8 cellular contexts compared by ENCODE assay signal in the genomic region with DNA sequence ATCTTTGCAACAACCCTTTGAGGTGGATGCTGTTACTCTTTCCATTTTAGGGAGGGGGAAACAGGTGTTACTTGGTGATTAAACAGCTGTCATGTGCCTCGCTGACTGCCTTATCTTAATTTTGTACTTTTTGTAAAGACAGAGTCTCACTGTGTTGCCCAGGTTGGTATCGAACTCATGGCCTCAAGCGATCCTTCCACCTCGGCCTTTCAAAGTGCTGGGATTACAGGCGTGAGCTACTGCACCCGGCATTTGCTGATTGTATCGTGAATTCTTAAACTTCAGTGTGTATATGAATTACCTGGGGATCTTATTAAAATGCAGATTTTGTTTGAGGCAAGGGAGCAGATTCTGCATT. TPM values are rescaled to one million over a fixed set of nuclear protein-coding genes. Genes with fewer than 3 reads are reported as not detected.
A peak's percentile ranks its signal among the peaks of the same experiment; 100 is the strongest.
DNase-seq lines count a peak whose midpoint lies in the region; TF ChIP-seq lines count a peak whose summit lies in the region.

No MANE protein-coding gene starts in this region.

- no peak for TF ChIP-seq POLR2A in ovary (IDR thresholded peaks at IDR 0.05)

- TF ChIP-seq CTCF in PC-9 (conservative IDR thresholded peaks at IDR 0.05) (no peak), epithelial cell of proximal tubule (conservative IDR thresholded peaks at IDR 0.05; ENCODE audit: low read depth, low read length) (no peak), ovary (IDR thresholded peaks at IDR 0.05) (no peak)

- TSS peak; percentile 48 for BruUV-seq in PC-9 (replicated peaks; lab: Mats Ljungman, UMichigan)

- no peaks in the 10 kb centered on the region for H3K27me3 ChIP-seq in CD4-positive, alpha-beta memory T cell (ENCODE audit: insufficient read depth, low read length)
- H3K27me3 ChIP-seq in PC-9 (ENCODE audit: insufficient read depth, low read depth), result no peaks in the 10 kb centered on the region
- no peaks in the 10 kb centered on the region for H3K27me3 ChIP-seq in ovary

- peaks cover under 1% of the 10 kb centered on the region for H3K36me3 ChIP-seq in CD4-positive, alpha-beta memory T cell (ENCODE audit: insufficient read depth, low read length)
- H3K36me3 ChIP-seq in PC-9 (ENCODE audit: low read depth), result 0 out of 2 replicates have a peak, but pooled peaks cover 4% of the 10 kb centered on the region
- H3K36me3 ChIP-seq in ovary, result no peaks in the 10 kb centered on the region

- peaks cover 5 to 29% of the 10 kb centered on the region in 2 donors for H3K36me3 Mint-ChIP-seq in CD4-positive, alpha-beta memory T cell

- peaks cover 23% of the 10 kb centered on the region for H3F3A ChIP-seq in PC-9 (ENCODE audit: insufficient read depth, low read depth)

- H3K4me3 Mint-ChIP-seq in CD4-positive, alpha-beta memory T cell, result peak overlapping the region; percentile 96 to 99 (median 98)

- POLR2A ChIA-PET in CD4-positive, alpha-beta memory T cell (lab: Charles Lee; ENCODE audit: partially characterized antibody), result interaction anchor here (0.7 to 6.9 kb wide), 11 partner anchors 29 to 489 kb away, joined by 3 to 117 read pairs (median 7); a partner anchor contains a TSS
- POLR2A ChIA-PET in PC-9 (lab: Charles Lee; ENCODE audit: unreplicated experiment), result no interaction called here

- peak overlapping the region; percentile 90 for H3K4me2 ChIP-seq in PC-9

- intact Hi-C loops in CD4-positive, alpha-beta memory T cell (cut with micrococcal nuclease), result loop anchor here (2.0 to 5.0 kb wide), 2 partner anchors 76 to 1687 kb away; a partner anchor contains a TSS
- intact Hi-C loops in PC-9 (cut with micrococcal nuclease; ENCODE audit: unreplicated experiment) (loop anchor here (2.0 kb wide), 1 partner anchor 192 kb away; no protein-coding TSS in a partner anchor), ovary (cut with DNase I) (loop anchor here (2.0 to 10.0 kb wide), 3 partner anchors 92 to 194 kb away; no protein-coding TSS in a partner anchor)

- no peaks in the 10 kb centered on the region for H3K9me3 Mint-ChIP-seq in CD4-positive, alpha-beta memory T cell

- H3K4me3 ChIP-seq in CD4-positive, alpha-beta memory T cell (ENCODE audit: low read length in 2 of 2), result peak overlapping the region; percentile 77 to 88
- H3K4me3 ChIP-seq in PC-9 (peak overlapping the region; percentile 73), epithelial cell of proximal tubule (ENCODE audit: low read depth, low read length) (peak overlapping the region; percentile 91), ovary (peak overlapping the region; percentile 96)

- peak overlapping the region; percentile 79 for H2AFZ ChIP-seq in PC-9

- peak overlapping the region; percentile 99 to 100 (median 99) for H3K27ac Mint-ChIP-seq in CD4-positive, alpha-beta memory T cell

- WGBS in ovary, 3 donors, result 0 to 1% (median 0%) methylated on average over 7 of the region's 7 CpGs

- H3K4me1 Mint-ChIP-seq in CD4-positive, alpha-beta memory T cell, result peaks cover 20 to 49% (median 37%) of the 10 kb centered on the region in 4 donors

- H3K79me2 ChIP-seq in PC-9 (ENCODE audit: low read depth), result peaks cover 40% of the 10 kb centered on the region

- H3K9me3 ChIP-seq in CD4-positive, alpha-beta memory T cell (ENCODE audit: control insufficient read depth in 1 of 2, low read length in 2 of 2), result no peaks in the 10 kb centered on the region
- no peaks in the 10 kb centered on the region for H3K9me3 ChIP-seq in PC-9 (ENCODE audit: insufficient read depth, low read depth)
- no peaks in the 10 kb centered on the region for H3K9me3 ChIP-seq in ovary

- TF ChIP-seq EP300 in ovary (IDR thresholded peaks at IDR 0.05), result no peak

- H3K9me2 ChIP-seq in PC-9 (ENCODE audit: insufficient read depth), result no peaks in the 10 kb centered on the region

- H3K27ac ChIP-seq in CD4-positive, alpha-beta memory T cell (ENCODE audit: low read depth, low read length), result peak overlapping the region; percentile 91
- H3K27ac ChIP-seq in PC-9, result peak overlapping the region; percentile 72
- no peak overlapping the region for H3K27ac ChIP-seq in ovary

- DNase-seq in CD4-positive, alpha-beta memory T cell, result peak in 1 of 5 donors; percentile 42
- DNase-seq in PC-9 (no peak), epithelial cell of proximal tubule (ENCODE audit: low read depth) (no peak), ovary (no peak), HuH-7 (ENCODE audit: low spot score) (no peak), iPS-NIHi11 (ENCODE audit: low spot score) (no peak), NCI-H82 treated with DMSO at 0.1 percent for 48 hours (lab: John Stamatoyannopoulos, UW; ENCODE audit: unreplicated experiment) (no peak), NCI-H1694 treated with DMSO at 0.1 percent for 48 hours (lab: John Stamatoyannopoulos, UW) (no peak)

- H3K27me3 Mint-ChIP-seq in CD4-positive, alpha-beta memory T cell, result peaks cover 0 to 3% of the 10 kb centered on the region in 2 donors

- no peaks in the 10 kb centered on the region for H4K20me1 ChIP-seq in PC-9 (ENCODE audit: insufficient read depth)

- H3K4me1 ChIP-seq in CD4-positive, alpha-beta memory T cell (ENCODE audit: insufficient read depth, low read length), result peaks cover 35% of the 10 kb centered on the region
- H3K4me1 ChIP-seq in PC-9 (replicated peaks; ENCODE audit: insufficient read depth) (peaks cover 26% of the 10 kb centered on the region), ovary (ENCODE audit: insufficient read depth) (peaks cover 10% of the 10 kb centered on the region)

- CTCF ChIA-PET in CD4-positive, alpha-beta memory T cell (lab: Charles Lee; ENCODE audit: partially characterized antibody), result interaction anchor here (0.9 to 9.2 kb wide), 3 partner anchors 29 to 94 kb away, joined by 5 to 119 read pairs (median 10); a partner anchor contains a TSS
- CTCF ChIA-PET in PC-9 (lab: Charles Lee), result interaction anchor here (0.6 to 2.3 kb wide), 2 partner anchors 94 to 207 kb away, joined by 7 to 18 read pairs; a partner anchor contains a TSS

RNA-seq across cellular contexts. Expression of a gene that starts 0.7 kb away (rescaled TPM):
- total RNA-seq in CD4-positive, alpha-beta memory T cell, result 10 to 100 TPM; 41.4 to 42.7 TPM
- 100 to 1,000 TPM in 1 of 2 donors, 10 to 100 TPM in 1; 93.2 to 111 TPM for polyA plus RNA-seq in CD4-positive, alpha-beta memory T cell
- total RNA-seq in PC-9 (2021) (64.8 and 76.6 TPM in 2 replicates), epithelial cell of proximal tubule (44.2 and 108 TPM in 2 replicates), ovary (10 to 100 TPM; 24.4 to 57.0 (median 35.5) TPM)
- polyA plus RNA-seq in ovary, result 10 to 100 TPM; 25.6 to 58.7 TPM

RNA-seq across cellular contexts. Expression of a gene that starts 29.1 kb away (rescaled TPM):
- under 1 TPM; 0.23 to 0.44 TPM for total RNA-seq in CD4-positive, alpha-beta memory T cell
- under 1 TPM in 1 of 2 donors, not detected in 1; 0.21 TPM for polyA plus RNA-seq in CD4-positive, alpha-beta memory T cell
- total RNA-seq in PC-9 (2021) (3.7 and 4.3 TPM in 2 replicates), epithelial cell of proximal tubule (2.2 and 4.6 TPM in 2 replicates), ovary (10 to 100 TPM in 1 of 7 donors, 1 to 10 TPM in 6; 2.7 to 28.7 (median 8.2) TPM)
- 1 to 10 TPM; 1.2 to 5.5 TPM for polyA plus RNA-seq in ovary

RNA-seq across cellular contexts. Expression of a gene that starts 30.6 kb away (rescaled TPM):
- not detected for total RNA-seq in CD4-positive, alpha-beta memory T cell
- polyA plus RNA-seq in CD4-positive, alpha-beta memory T cell, result not detected
- total RNA-seq in PC-9 (2021), result 0.35 and 0.92 TPM in 2 replicates
- total RNA-seq in epithelial cell of proximal tubule, result 0.12 TPM in 1 of 2 replicates, not detected in the other
- total RNA-seq in ovary, result 1 to 10 TPM; 1.2 to 7.2 (median 4.4) TPM
- 1 to 10 TPM; 1.3 to 4.0 TPM for polyA plus RNA-seq in ovary

Comparison
In these comparisons a context has a peak if more than half of its experiments do, and no peak if none do; other contexts are left out.
1. H3K27ac ChIP-seq: peak in CD4-positive, alpha-beta memory T cell (single experiment) and PC-9 (single experiment); none in ovary (0 of 2).
2. Peak in every context shown above with its lines, with median percentiles within 50 percentile points of each other: H3K4me3 ChIP-seq.